ENCODE assay signal across 15 cellular contexts in genomic region chr5:97554992-97555981, GRCh38.
DNase-seq lines count a peak whose midpoint lies in the region; ATAC-seq and TF ChIP-seq lines count a peak whose summit lies in the region.
"Had no signal": no experiment of that assay in that cellular context is flagged by ENCODE, and none has a peak within 500 bp of the region (broad histone marks: within the 10 kb centered on the region; RNA-seq: fewer than 3 reads in every experiment).

No MANE protein-coding gene starts in this region.

- DNase-seq in GM23338 (ENCODE audit: low spot score) (no peak), amniotic epithelial cell (ENCODE audit: low read depth) (peak; percentile 44), fibroblast of peridontal ligament (ENCODE audit: extremely low read depth) (peak; percentile 75), posterior cingulate gyrus (peak in 7 of 10 donors; percentile 23 to 84 (median 42)), left ventricle myocardium inferior (no peak), retina (no peak)
- DNase-seq in stimulated activated naive CD8-positive, alpha-beta T cell treated with anti-CD3 and anti-CD28 coated beads, Interleukin-15, amount 100 ng/mL, for 72 hours = no peak
- DNase-seq in activated naive CD8-positive, alpha-beta T cell treated with anti-CD3 and anti-CD28 coated beads, Interleukin-2, amount 50 U/mL, for 24 hours = no peak
- DNase-seq: activated CD8-positive, alpha-beta memory T cell treated with anti-CD3 and anti-CD28 coated beads, Interleukin-2, amount 10 ng/mL, durations not matched to agents 7 days and 5 days; CD4-positive, alpha-beta memory T cell; central memory CD4-positive, alpha-beta T cell; GDM1; kidney glomerular epithelial cell; NCI-H2029 treated with DMSO at 0.1 percent for 48 hours; T-helper 2 cell had no signal

- 0 out of 2 replicates have a peak overlapping the region, but pooled peaks have one; percentile 50 for H3K27ac Mint-ChIP-seq in GM23338
- no peak overlapping the region for H3K27ac Mint-ChIP-seq in stimulated activated naive CD8-positive, alpha-beta T cell treated with anti-CD3 and anti-CD28 coated beads, Interleukin-15, amount 100 ng/mL, for 72 hours
- no peak overlapping the region for H3K27ac Mint-ChIP-seq in activated naive CD8-positive, alpha-beta T cell treated with anti-CD3 and anti-CD28 coated beads, Interleukin-2, amount 50 U/mL, for 24 hours
- H3K27ac Mint-ChIP-seq: activated CD8-positive, alpha-beta memory T cell treated with anti-CD3 and anti-CD28 coated beads, Interleukin-2, amount 10 ng/mL, durations not matched to agents 7 days and 5 days had no signal

- H4K20me1 ChIP-seq in GM23338 (replicated peaks; ENCODE audit: insufficient read depth) = no peaks in the 10 kb centered on the region

- no peaks in the 10 kb centered on the region for H3K36me3 Mint-ChIP-seq in GM23338 (ENCODE audit: low read depth)
- H3K36me3 Mint-ChIP-seq in activated naive CD8-positive, alpha-beta T cell treated with anti-CD3 and anti-CD28 coated beads, Interleukin-2, amount 50 U/mL, for 24 hours (ENCODE audit: low read depth) = no peaks in the 10 kb centered on the region
- H3K36me3 Mint-ChIP-seq: activated CD8-positive, alpha-beta memory T cell treated with anti-CD3 and anti-CD28 coated beads, Interleukin-2, amount 10 ng/mL, durations not matched to agents 7 days and 5 days; CD4-positive, alpha-beta memory T cell had no signal

- H3K9me2 ChIP-seq in GM23338 (ENCODE audit: insufficient read depth) = no peaks in the 10 kb centered on the region

- H3K79me2 ChIP-seq in GM23338 (replicated peaks; ENCODE audit: insufficient read depth) = no peaks in the 10 kb centered on the region

- H3K4me1 Mint-ChIP-seq in GM23338 = peaks cover 6% of the 10 kb centered on the region; the same call in 2 of the 3 replicates
- H3K4me1 Mint-ChIP-seq in stimulated activated naive CD8-positive, alpha-beta T cell treated with anti-CD3 and anti-CD28 coated beads, Interleukin-15, amount 100 ng/mL, for 72 hours = peaks cover 1% of the 10 kb centered on the region
- peaks cover 6% of the 10 kb centered on the region for H3K4me1 Mint-ChIP-seq in activated naive CD8-positive, alpha-beta T cell treated with anti-CD3 and anti-CD28 coated beads, Interleukin-2, amount 50 U/mL, for 24 hours
- H3K4me1 Mint-ChIP-seq: activated CD8-positive, alpha-beta memory T cell treated with anti-CD3 and anti-CD28 coated beads, Interleukin-2, amount 10 ng/mL, durations not matched to agents 7 days and 5 days; CD4-positive, alpha-beta memory T cell had no signal

- intact Hi-C loops in posterior cingulate gyrus (cut with DNase I) (no loop called here), left ventricle myocardium inferior (cut with micrococcal nuclease) (no loop called here)

- H3F3A ChIP-seq in GM23338 (replicated peaks; ENCODE audit: low read depth) = no peaks in the 10 kb centered on the region

- peaks cover 5% of the 10 kb centered on the region; the same call in 1 of the 3 replicates for H3K9me3 Mint-ChIP-seq in GM23338
- peaks cover 0 to 5% of the 10 kb centered on the region in 2 donors for H3K9me3 Mint-ChIP-seq in stimulated activated naive CD8-positive, alpha-beta T cell treated with anti-CD3 and anti-CD28 coated beads, Interleukin-15, amount 100 ng/mL, for 72 hours
- no peaks in the 10 kb centered on the region for H3K9me3 Mint-ChIP-seq in activated naive CD8-positive, alpha-beta T cell treated with anti-CD3 and anti-CD28 coated beads, Interleukin-2, amount 50 U/mL, for 24 hours

- no peaks in the 10 kb centered on the region for H3K27me3 Mint-ChIP-seq in GM23338 (ENCODE audit: insufficient read depth, low read depth, poor library complexity)
- H3K27me3 Mint-ChIP-seq in stimulated activated naive CD8-positive, alpha-beta T cell treated with anti-CD3 and anti-CD28 coated beads, Interleukin-15, amount 100 ng/mL, for 72 hours = peaks cover 10% of the 10 kb centered on the region
- no peaks in the 10 kb centered on the region for H3K27me3 Mint-ChIP-seq in activated naive CD8-positive, alpha-beta T cell treated with anti-CD3 and anti-CD28 coated beads, Interleukin-2, amount 50 U/mL, for 24 hours
- H3K27me3 Mint-ChIP-seq: CD4-positive, alpha-beta memory T cell had no signal

- H3K4me1 ChIP-seq in GM23338 (ENCODE audit: insufficient read depth) (no peaks in the 10 kb centered on the region; the same call in 1 of the 2 replicates), left ventricle myocardium inferior (no peaks in the 10 kb centered on the region)

- H3K4me3 Mint-ChIP-seq in GM23338 = no peak overlapping the region
- no peak overlapping the region for H3K4me3 Mint-ChIP-seq in stimulated activated naive CD8-positive, alpha-beta T cell treated with anti-CD3 and anti-CD28 coated beads, Interleukin-15, amount 100 ng/mL, for 72 hours
- H3K4me3 Mint-ChIP-seq in activated naive CD8-positive, alpha-beta T cell treated with anti-CD3 and anti-CD28 coated beads, Interleukin-2, amount 50 U/mL, for 24 hours = no peak overlapping the region
- H3K4me3 Mint-ChIP-seq: activated CD8-positive, alpha-beta memory T cell treated with anti-CD3 and anti-CD28 coated beads, Interleukin-2, amount 10 ng/mL, durations not matched to agents 7 days and 5 days; CD4-positive, alpha-beta memory T cell had no signal

- H3K9me3 ChIP-seq in left ventricle myocardium inferior (replicated peaks) = no peaks in the 10 kb centered on the region

- H3K4me2 ChIP-seq in GM23338 = no peak overlapping the region

- no peak overlapping the region for H3K27ac ChIP-seq in GM23338 (ENCODE audit: low read depth)
- no peak overlapping the region for H3K27ac ChIP-seq in left ventricle myocardium inferior (replicated peaks)

- no peak for ATAC-seq in GM23338
- no peak for ATAC-seq in stimulated activated naive CD8-positive, alpha-beta T cell treated with anti-CD3 and anti-CD28 coated beads, Interleukin-15, amount 100 ng/mL, for 72 hours
- no peak for ATAC-seq in activated naive CD8-positive, alpha-beta T cell treated with anti-CD3 and anti-CD28 coated beads, Interleukin-2, amount 50 U/mL, for 24 hours
- ATAC-seq: activated CD8-positive, alpha-beta memory T cell treated with anti-CD3 and anti-CD28 coated beads, Interleukin-2, amount 10 ng/mL, durations not matched to agents 7 days and 5 days had no signal

- H2AFZ ChIP-seq in GM23338 = no peak overlapping the region; the same call in 1 of the 2 replicates

- H3K27me3 ChIP-seq in GM23338 (ENCODE audit: insufficient read depth) = no peaks in the 10 kb centered on the region
- H3K27me3 ChIP-seq in left ventricle myocardium inferior (ENCODE audit: low read depth) = no peaks in the 10 kb centered on the region

- TF ChIP-seq CTCF in GM23338 (conservative IDR thresholded peaks at IDR 0.05; ENCODE audit: low read depth in 2 of 2) (no peak), left ventricle myocardium inferior (IDR thresholded peaks at IDR 0.05; ENCODE audit: borderline replicate concordance) (no peak)

- H3K4me3 ChIP-seq in GM23338 (no peak overlapping the region), left ventricle myocardium inferior (no peak overlapping the region)

- H3K36me3 ChIP-seq in GM23338 (ENCODE audit: insufficient read depth) (no peaks in the 10 kb centered on the region), left ventricle myocardium inferior (no peaks in the 10 kb centered on the region)

TF ChIP-seq in GM23338, 12 proteins besides CTCF, POLR2A, EP300 and RAD21 (continues in another document):
- no peak for TF ChIP-seq EZH2 (IDR thresholded peaks at IDR 0.05; ENCODE audit: low read depth, unreplicated experiment)
- TF ChIP-seq ETS1 (IDR thresholded peaks at IDR 0.05) = no peak
- no peak for TF ChIP-seq ZNF331 (CRISPR knock-in tag; IDR thresholded peaks at IDR 0.05; ENCODE audit: low read depth)
- no peak for TF ChIP-seq EZH2phosphoT487 (IDR thresholded peaks at IDR 0.05; ENCODE audit: unreplicated experiment)
- TF ChIP-seq STAT1 (IDR thresholded peaks at IDR 0.05; ENCODE audit: unreplicated experiment) = no peak
- no peak for TF ChIP-seq NANOG (IDR thresholded peaks at IDR 0.05; ENCODE audit: borderline replicate concordance)
- TF ChIP-seq REST (IDR thresholded peaks at IDR 0.05; ENCODE audit: unreplicated experiment) = no peak
- no peak for TF ChIP-seq CREB1 (CRISPR knock-in tag; IDR thresholded peaks at IDR 0.05; ENCODE audit: low read depth)
- TF ChIP-seq ZNF114 (CRISPR knock-in tag; IDR thresholded peaks at IDR 0.05) = no peak
- TF ChIP-seq JUNB (IDR thresholded peaks at IDR 0.05; ENCODE audit: unreplicated experiment) = no peak

Comparison
In these comparisons a context has a peak if more than half of its experiments do, and no peak if none do; other contexts are left out.
1. DNase-seq: peak in amniotic epithelial cell (single experiment), fibroblast of peridontal ligament (single experiment) and posterior cingulate gyrus (7 of 10); none in GM23338 (single experiment), left ventricle myocardium inferior (single experiment), stimulated activated naive CD8-positive, alpha-beta T cell treated with anti-CD3 and anti-CD28 coated beads, Interleukin-15, amount 100 ng/mL, for 72 hours (0 of 2), retina (single experiment) and activated naive CD8-positive, alpha-beta T cell treated with anti-CD3 and anti-CD28 coated beads, Interleukin-2, amount 50 U/mL, for 24 hours (single experiment).